Comparison of ENCODE assay signal across 8 cellular contexts in the genomic region with DNA sequence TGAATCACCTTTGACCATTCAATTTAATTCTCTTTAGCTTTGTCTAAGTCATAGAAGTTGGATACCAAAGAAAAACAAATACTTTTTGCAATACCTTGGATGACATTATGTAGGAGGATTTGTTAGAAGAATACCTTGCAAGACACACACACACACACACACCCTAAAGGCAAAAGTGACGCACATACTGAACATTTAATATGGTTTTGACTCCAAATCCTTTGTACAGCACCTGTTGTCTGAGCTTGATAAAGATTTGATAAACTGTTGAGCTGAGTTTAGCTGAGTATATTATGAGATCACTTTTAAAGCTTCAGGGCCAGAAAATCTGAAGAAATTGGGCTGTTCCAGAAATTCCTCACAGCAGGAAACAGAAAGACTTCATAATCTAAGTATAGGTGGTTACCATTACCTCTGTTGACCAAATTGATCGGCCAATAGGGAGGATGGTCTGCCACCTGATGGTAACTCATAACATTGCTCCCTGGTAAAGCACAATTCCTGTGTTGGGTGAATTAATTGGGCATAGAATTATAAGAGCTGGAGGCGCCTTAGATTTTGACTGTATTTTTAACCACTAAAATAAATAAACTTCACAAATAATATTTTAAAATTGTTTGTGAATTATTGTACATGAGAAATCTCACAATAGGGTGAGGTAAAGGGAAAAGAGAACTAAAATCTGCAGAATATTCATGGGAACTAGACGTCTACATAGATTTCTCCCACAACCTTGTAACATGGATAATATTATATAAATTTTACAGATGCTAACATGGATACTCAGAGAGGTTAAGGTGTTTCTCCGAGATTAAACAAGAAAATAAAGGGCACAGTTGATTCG. TPM values are rescaled to one million over a fixed set of nuclear protein-coding genes. Genes with fewer than 3 reads are reported as not detected.
DNase-seq lines count a peak whose midpoint lies in the region; ATAC-seq and TF ChIP-seq lines count a peak whose summit lies in the region.

No MANE protein-coding gene starts in this region.

- H3K23ac ChIP-seq in mesenchymal stem cell (ENCODE audit: low read length in 2 of 2) (no peak overlapping the region), neuronal stem cell (ENCODE audit: low read depth, low read length, poor library complexity) (no peak overlapping the region)

- peak; percentile 30 for DNase-seq in NCI-H1105 treated with DMSO at 0.1 percent for 48 hours (lab: John Stamatoyannopoulos, UW)
- no peak for DNase-seq in NCI-H1105 (lab: John Stamatoyannopoulos, UW)
- DNase-seq in Panc1 (ENCODE audit: low read depth, low spot score), result no peak
- no peak for DNase-seq in coronary artery (ENCODE audit: low spot score)
- peak; percentile 50 for DNase-seq in mesenchymal stem cell
- DNase-seq in neuronal stem cell (ENCODE audit: low spot score), result no peak

- H4K8ac ChIP-seq in mesenchymal stem cell (ENCODE audit: low read length) (no peak overlapping the region), neuronal stem cell (ENCODE audit: low read depth, low read length) (no peak overlapping the region)

- H3K27me3 ChIP-seq in Panc1 (ENCODE audit: control insufficient read depth, insufficient read depth, low read length), result 0 out of 2 replicates have a peak, but pooled peaks cover 2% of the 10 kb centered on the region
- H3K27me3 ChIP-seq in mesenchymal stem cell (ENCODE audit: control insufficient read depth in 1 of 2, insufficient read depth in 1 of 2, low read length in 2 of 2), result peaks cover 0 to 21% of the 10 kb centered on the region in 2 experiments
- no peaks in the 10 kb centered on the region for H3K27me3 ChIP-seq in neuronal stem cell (ENCODE audit: control insufficient read depth in 3 of 3, insufficient read depth in 3 of 3, low read depth in 1 of 3, low read length in 3 of 3)

- intact Hi-C loops in Panc1 (cut with micrococcal nuclease; ENCODE audit: unreplicated experiment), result loop anchor here (2.0 kb wide), 1 partner anchor 79 kb away; no protein-coding TSS in a partner anchor

- TF ChIP-seq CTCF in Panc1 (IDR thresholded peaks at IDR 0.05), result peak; percentile 74
- peak; percentile 45 for TF ChIP-seq CTCF in coronary artery (IDR thresholded peaks at IDR 0.05)

- in situ Hi-C loops in Panc1 (cut with HindIII; ENCODE audit: low pct_unique_long_range_greater_than_20kb, low sequenced_read_pairs), result no loop called here

- H3K14ac ChIP-seq in mesenchymal stem cell (ENCODE audit: low read length in 2 of 2) (no peak overlapping the region), neuronal stem cell (ENCODE audit: low read length) (no peak overlapping the region)

- H2AFZ ChIP-seq in mesenchymal stem cell (ENCODE audit: low read depth, low read length) (no peak overlapping the region), neuronal stem cell (ENCODE audit: low read length) (no peak overlapping the region)

- no peaks in the 10 kb centered on the region for H3K36me3 ChIP-seq in Panc1 (ENCODE audit: control insufficient read depth, insufficient read depth, low read length)
- no peaks in the 10 kb centered on the region for H3K36me3 ChIP-seq in mesenchymal stem cell (ENCODE audit: control insufficient read depth in 1 of 2, insufficient read depth in 2 of 2, low read depth in 1 of 2, low read length in 2 of 2)
- no peaks in the 10 kb centered on the region for H3K36me3 ChIP-seq in neuronal stem cell (replicated peaks in 1 of 2; ENCODE audit: control insufficient read depth in 2 of 2, insufficient read depth in 2 of 2, low read length in 2 of 2)

- H3K4me2 ChIP-seq in mesenchymal stem cell (ENCODE audit: low read length, poor library complexity, severe bottlenecking) (no peak overlapping the region), neuronal stem cell (ENCODE audit: insufficient read depth, low read length, poor library complexity, severe bottlenecking) (no peak overlapping the region)

- no peak overlapping the region for H3K9ac ChIP-seq in mesenchymal stem cell (ENCODE audit: low read length)
- H3K9ac ChIP-seq in neuronal stem cell (ENCODE audit: low read depth, low read length, poor library complexity), result no peak overlapping the region

- H3K18ac ChIP-seq in mesenchymal stem cell (ENCODE audit: low read depth in 1 of 2, low read length in 2 of 2) (no peak overlapping the region), neuronal stem cell (ENCODE audit: low read length) (no peak overlapping the region)

- no peak overlapping the region for H4K91ac ChIP-seq in mesenchymal stem cell (ENCODE audit: low read length)
- no peak overlapping the region for H4K91ac ChIP-seq in neuronal stem cell (ENCODE audit: low read depth, low read length, poor library complexity)

- no TSS peak for BruUV-seq in Panc1 (replicated peaks; lab: Mats Ljungman, UMichigan)

- no peaks in the 10 kb centered on the region for H3K9me3 ChIP-seq in Panc1 (ENCODE audit: control insufficient read depth, insufficient read depth, low read depth, low read length)
- no peaks in the 10 kb centered on the region for H3K9me3 ChIP-seq in mesenchymal stem cell (ENCODE audit: control insufficient read depth, low read length)
- H3K9me3 ChIP-seq in neuronal stem cell (replicated peaks in 1 of 2; ENCODE audit: control insufficient read depth in 2 of 2, insufficient read depth in 1 of 2, low read depth in 1 of 2, low read length in 2 of 2), result no peaks in the 10 kb centered on the region

- no peak overlapping the region for H3K4ac ChIP-seq in mesenchymal stem cell (ENCODE audit: low read depth in 1 of 2, low read length in 2 of 2)
- H3K4ac ChIP-seq in neuronal stem cell (ENCODE audit: low read length), result no peak overlapping the region

- H2BK5ac ChIP-seq in mesenchymal stem cell (ENCODE audit: low read depth, low read length, poor library complexity, severe bottlenecking) (no peak overlapping the region), neuronal stem cell (ENCODE audit: low read length) (no peak overlapping the region)

- H2BK15ac ChIP-seq in mesenchymal stem cell (ENCODE audit: low read depth, poor library complexity, severe bottlenecking) (no peak overlapping the region), neuronal stem cell (ENCODE audit: low read length) (no peak overlapping the region)

- H3K27ac ChIP-seq in Panc1 (ENCODE audit: low read length) (no peak overlapping the region), coronary artery (no peak overlapping the region), mesenchymal stem cell (ENCODE audit: low read length, poor library complexity, severe bottlenecking) (no peak overlapping the region), neuronal stem cell (replicated peaks; ENCODE audit: low read length) (no peak overlapping the region)

- peak; percentile 86 for ATAC-seq in GM18907 (IDR thresholded peaks at IDR 0.05; ENCODE audit: unreplicated experiment)
- peak; percentile 82 for ATAC-seq in HG03175 (IDR thresholded peaks at IDR 0.05; ENCODE audit: unreplicated experiment)
- 0 out of 2 replicates have a peak, but pooled peaks have one; percentile 69 for ATAC-seq in Panc1

- CTCF ChIA-PET in Panc1 (lab: Charles Lee), result interaction anchor here (0.6 to 1.1 kb wide), 6 partner anchors 11 to 316 kb away, joined by 4 to 11 read pairs (median 4); no protein-coding TSS in a partner anchor

- 73% methylated on average over 4 of the region's 6 CpGs for WGBS in mesenchymal stem cell
- no CpG with 5 or more reads among the region's 6 CpGs for WGBS in neuronal stem cell (ENCODE audit: extremely low coverage in 2 of 2, insufficient read length in 2 of 2, insufficient replicate concordance in 1 of 2), 2 donors

- H3K4me1 ChIP-seq in Panc1 (ENCODE audit: control insufficient read depth, insufficient read depth, low read length) (no peaks in the 10 kb centered on the region), mesenchymal stem cell (ENCODE audit: control insufficient read depth, insufficient read depth, low read depth, low read length) (peaks cover 2% of the 10 kb centered on the region), neuronal stem cell (ENCODE audit: control insufficient read depth in 2 of 2, insufficient read depth in 1 of 2, low read depth in 1 of 2, low read length in 2 of 2) (peaks cover 0 to 2% of the 10 kb centered on the region in 2 donors)

- no peak overlapping the region for H2AK5ac ChIP-seq in mesenchymal stem cell (ENCODE audit: low read length, severe bottlenecking)
- H2AK5ac ChIP-seq in neuronal stem cell (ENCODE audit: low read depth, low read length), result no peak overlapping the region

- H2BK12ac ChIP-seq in mesenchymal stem cell (ENCODE audit: low read length in 2 of 2), result no peak overlapping the region
- H2BK12ac ChIP-seq in neuronal stem cell (ENCODE audit: low read length), result no peak overlapping the region

- H3K4me3 ChIP-seq in Panc1 (ENCODE audit: low read depth in 2 of 2, low read length in 2 of 2) (no peak overlapping the region), coronary artery (no peak overlapping the region), mesenchymal stem cell (ENCODE audit: insufficient read depth in 1 of 2, low read depth in 1 of 2, low read length in 2 of 2) (no peak overlapping the region), neuronal stem cell (ENCODE audit: low read length in 2 of 2) (no peak overlapping the region)

- POLR2A ChIA-PET in Panc1 (lab: Charles Lee), result no interaction called here

- H2BK120ac ChIP-seq in mesenchymal stem cell (ENCODE audit: low read depth, low read length) (no peak overlapping the region), neuronal stem cell (ENCODE audit: low read depth, low read length) (no peak overlapping the region)

- H3K79me1 ChIP-seq in mesenchymal stem cell (replicated peaks; ENCODE audit: low read length, poor library complexity, severe bottlenecking) (no peaks in the 10 kb centered on the region), neuronal stem cell (ENCODE audit: low read depth, low read length) (no peaks in the 10 kb centered on the region)

RNA-seq across cellular contexts. Expression of gene RPIA, which starts 21.9 kb away (rescaled TPM):
- total RNA-seq in Panc1 (2021; ENCODE audit: unreplicated experiment), result 18.2 TPM
- 19.4 TPM for polyA plus RNA-seq in Panc1 (2012; ENCODE audit: insufficient read length)
- polyA plus RNA-seq in mesenchymal stem cell (2013, experiment 1 of 2), result 5.9 TPM
- 6.0 TPM for polyA plus RNA-seq in mesenchymal stem cell (2013, experiment 2 of 2)
- 21.1 TPM for polyA plus RNA-seq in neuronal stem cell (2013, experiment 1 of 2)
- polyA plus RNA-seq in neuronal stem cell (2013, experiment 2 of 2), result 20.5 TPM

RNA-seq across cellular contexts. Expression of gene EIF2AK3, which starts 42.3 kb away (rescaled TPM):
- 11.3 TPM for total RNA-seq in Panc1 (2021; ENCODE audit: unreplicated experiment)
- polyA plus RNA-seq in Panc1 (2012; ENCODE audit: insufficient read length), result 8.7 TPM
- 12.2 TPM for polyA plus RNA-seq in mesenchymal stem cell (2013, experiment 1 of 2)
- 14.6 TPM for polyA plus RNA-seq in mesenchymal stem cell (2013, experiment 2 of 2)
- 10.9 TPM for polyA plus RNA-seq in neuronal stem cell (2013, experiment 1 of 2)
- 9.6 TPM for polyA plus RNA-seq in neuronal stem cell (2013, experiment 2 of 2)

Comparison
In these comparisons a context has a peak if more than half of its experiments do, and no peak if none do; other contexts are left out.
1. DNase-seq: peak in NCI-H1105 treated with DMSO at 0.1 percent for 48 hours (single experiment) and mesenchymal stem cell (single experiment); none in NCI-H1105 (single experiment), Panc1 (single experiment), coronary artery (single experiment) and neuronal stem cell (single experiment).
2. Peak in every context shown above with its lines, with median percentiles within 50 percentile points of each other: ATAC-seq.